Comparison of ENCODE assay signal across 1 cellular context in the genomic region with DNA sequence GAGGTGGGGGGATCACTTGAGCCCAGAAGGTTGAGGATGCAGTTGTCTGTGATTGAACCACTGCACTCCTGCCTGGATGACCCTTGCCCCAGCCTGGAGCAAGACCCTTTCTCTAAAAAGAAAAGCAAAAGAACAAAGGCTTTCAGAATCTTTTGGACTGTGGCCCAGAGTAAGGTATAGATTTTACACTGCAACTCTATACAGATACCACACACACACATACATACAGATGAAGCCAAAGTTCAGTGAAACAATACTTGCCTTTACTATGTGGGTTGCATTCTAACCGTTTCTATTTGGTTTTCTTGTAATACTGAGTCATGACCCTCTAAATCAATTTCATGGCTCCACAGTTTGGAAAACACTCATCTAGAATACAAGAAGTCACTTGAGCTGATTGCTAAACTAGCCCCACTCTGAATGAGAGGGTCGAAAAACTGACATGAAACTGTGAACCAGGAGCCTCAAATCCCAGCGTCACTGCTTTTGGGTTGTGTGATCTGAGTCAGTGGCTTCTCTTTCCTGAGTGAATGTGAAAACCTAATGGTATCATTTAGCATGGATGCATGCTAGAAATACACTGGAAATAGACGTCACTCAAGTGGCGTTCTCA.
TF ChIP-seq lines count a peak whose summit lies in the region.

No MANE protein-coding gene starts in this region.

TF ChIP-seq in HepG2, 621 proteins besides CTCF, POLR2A, EP300 and RAD21 (continued from another document):
- TF ChIP-seq, protein P1, sequence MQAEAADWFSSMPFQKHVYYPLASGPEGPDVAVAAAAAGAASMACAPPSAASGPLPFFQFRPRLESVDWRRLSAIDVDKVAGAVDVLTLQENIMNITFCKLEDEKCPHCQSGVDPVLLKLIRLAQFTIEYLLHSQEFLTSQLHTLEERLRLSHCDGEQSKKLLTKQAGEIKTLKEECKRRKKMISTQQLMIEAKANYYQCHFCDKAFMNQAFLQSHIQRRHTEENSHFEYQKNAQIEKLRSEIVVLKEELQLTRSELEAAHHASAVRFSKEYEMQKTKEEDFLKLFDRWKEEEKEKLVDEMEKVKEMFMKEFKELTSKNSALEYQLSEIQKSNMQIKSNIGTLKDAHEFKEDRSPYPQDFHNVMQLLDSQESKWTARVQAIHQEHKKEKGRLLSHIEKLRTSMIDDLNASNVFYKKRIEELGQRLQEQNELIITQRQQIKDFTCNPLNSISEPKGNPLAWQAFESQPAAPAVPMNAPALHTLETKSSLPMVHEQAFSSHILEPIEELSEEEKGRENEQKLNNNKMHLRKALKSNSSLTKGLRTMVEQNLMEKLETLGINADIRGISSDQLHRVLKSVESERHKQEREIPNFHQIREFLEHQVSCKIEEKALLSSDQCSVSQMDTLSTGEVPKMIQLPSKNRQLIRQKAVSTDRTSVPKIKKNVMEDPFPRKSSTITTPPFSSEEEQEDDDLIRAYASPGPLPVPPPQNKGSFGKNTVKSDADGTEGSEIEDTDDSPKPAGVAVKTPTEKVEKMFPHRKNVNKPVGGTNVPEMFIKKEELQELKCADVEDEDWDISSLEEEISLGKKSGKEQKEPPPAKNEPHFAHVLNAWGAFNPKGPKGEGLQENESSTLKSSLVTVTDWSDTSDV (CRISPR knock-in tag; IDR thresholded peaks at IDR 0.05) = no peak
- TF ChIP-seq, protein P2, sequence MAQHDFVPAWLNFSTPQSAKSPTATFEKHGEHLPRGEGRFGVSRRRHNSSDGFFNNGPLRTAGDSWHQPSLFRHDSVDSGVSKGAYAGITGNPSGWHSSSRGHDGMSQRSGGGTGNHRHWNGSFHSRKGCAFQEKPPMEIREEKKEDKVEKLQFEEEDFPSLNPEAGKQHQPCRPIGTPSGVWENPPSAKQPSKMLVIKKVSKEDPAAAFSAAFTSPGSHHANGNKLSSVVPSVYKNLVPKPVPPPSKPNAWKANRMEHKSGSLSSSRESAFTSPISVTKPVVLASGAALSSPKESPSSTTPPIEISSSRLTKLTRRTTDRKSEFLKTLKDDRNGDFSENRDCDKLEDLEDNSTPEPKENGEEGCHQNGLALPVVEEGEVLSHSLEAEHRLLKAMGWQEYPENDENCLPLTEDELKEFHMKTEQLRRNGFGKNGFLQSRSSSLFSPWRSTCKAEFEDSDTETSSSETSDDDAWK (CRISPR knock-in tag; IDR thresholded peaks at IDR 0.05) = no peak
- TF ChIP-seq ZNF234 (CRISPR knock-in tag; conservative IDR thresholded peaks at IDR 0.05) (no peak), SOX6 (IDR thresholded peaks at IDR 0.05) (no peak), SOX6 (CRISPR knock-in tag; IDR thresholded peaks at IDR 0.05) (peak; percentile 47; the same call in 1 of the 2 replicates), ZNF615 (CRISPR knock-in tag; IDR thresholded peaks at IDR 0.05; ENCODE audit: borderline replicate concordance) (no peak), SOX5 (CRISPR knock-in tag; IDR thresholded peaks at IDR 0.05; ENCODE audit: borderline replicate concordance) (peak; percentile 42; the same call in 1 of the 2 replicates), FOSL1 (CRISPR knock-in tag; IDR thresholded peaks at IDR 0.05; ENCODE audit: borderline replicate concordance) (no peak)
TF ChIP-seq in HepG2: peak in this region for 3.
